ENCODE assay signal across 8 cellular contexts in genomic region chr6:169212897-169213813, GRCh38. TPM values are rescaled to one million over a fixed set of nuclear protein-coding genes. Genes with fewer than 3 reads are reported as not detected.
DNase-seq lines count a peak whose midpoint lies in the region; ATAC-seq and TF ChIP-seq lines count a peak whose summit lies in the region.

No MANE protein-coding gene starts in this region.

- H3K27me3 ChIP-seq in KMS-11 (ENCODE audit: insufficient read depth, low read depth) (no peaks in the 10 kb centered on the region), osteoblast (ENCODE audit: insufficient read depth, low read length) (no peaks in the 10 kb centered on the region)

- no peaks in the 10 kb centered on the region for H3K27me3 Mint-ChIP-seq in activated naive CD8-positive, alpha-beta T cell treated with anti-CD3 and anti-CD28 coated beads for 36 hours

- peak overlapping the region; percentile 68 for H3K4me2 ChIP-seq in KMS-11
- peak overlapping the region; percentile 33 for H3K4me2 ChIP-seq in osteoblast (ENCODE audit: insufficient read depth, low read length)

- peaks cover 5% of the 10 kb centered on the region for H3K4me1 Mint-ChIP-seq in activated naive CD8-positive, alpha-beta T cell treated with anti-CD3 and anti-CD28 coated beads for 36 hours

- H3K4me3 Mint-ChIP-seq in activated naive CD8-positive, alpha-beta T cell treated with anti-CD3 and anti-CD28 coated beads for 36 hours = peak overlapping the region; percentile 75

- peak; percentile 94 for DNase-seq in Daoy (ENCODE audit: low read depth)
- DNase-seq in SKM-1 (lab: John Stamatoyannopoulos, UW; ENCODE audit: unreplicated experiment) = peak; percentile 89
- DNase-seq in activated naive CD8-positive, alpha-beta T cell treated with anti-CD3 and anti-CD28 coated beads for 36 hours = peak; percentile 96
- peak; percentile 81 to 98 (median 94) for DNase-seq in head of caudate nucleus
- peak; percentile 96 for DNase-seq in osteoblast (ENCODE audit: insufficient read length, low spot score, missing footprints)

- H3K9me3 ChIP-seq in osteoblast (ENCODE audit: low read depth, low read length) = no peaks in the 10 kb centered on the region

- H3K36me3 ChIP-seq in KMS-11 (ENCODE audit: insufficient read depth) (no peaks in the 10 kb centered on the region), osteoblast (ENCODE audit: insufficient read depth, low read length) (peaks cover 40% of the 10 kb centered on the region)

- peak overlapping the region; percentile 86 for H2AFZ ChIP-seq in KMS-11 (ENCODE audit: low read depth)
- H2AFZ ChIP-seq in osteoblast (ENCODE audit: low read length) = no peak overlapping the region

- peaks cover 14% of the 10 kb centered on the region for H3K9me3 Mint-ChIP-seq in activated naive CD8-positive, alpha-beta T cell treated with anti-CD3 and anti-CD28 coated beads for 36 hours

- H3K36me3 Mint-ChIP-seq in activated naive CD8-positive, alpha-beta T cell treated with anti-CD3 and anti-CD28 coated beads for 36 hours = peaks cover 20% of the 10 kb centered on the region

- H3K27ac ChIP-seq in KMS-11 = no peak overlapping the region
- peak overlapping the region; percentile 93 for H3K27ac ChIP-seq in osteoblast (ENCODE audit: low read depth, low read length)
- peak overlapping the region; percentile 89 for H3K27ac ChIP-seq in temporal lobe (ENCODE audit: low read depth, low read length)

- ATAC-seq in GM21786 (IDR thresholded peaks at IDR 0.05; ENCODE audit: unreplicated experiment) = peak; percentile 97

- H3K4me1 ChIP-seq in KMS-11 (ENCODE audit: low read depth, poor library complexity, severe bottlenecking) (peaks cover 7% of the 10 kb centered on the region), osteoblast (ENCODE audit: insufficient read depth, low read length) (peaks cover 37% of the 10 kb centered on the region)

- TF ChIP-seq CTCF in KMS-11 (conservative IDR thresholded peaks at IDR 0.05; ENCODE audit: low read depth, low read length) (peak; percentile 35; the same call in 1 of the 2 replicates), osteoblast (IDR thresholded peaks at IDR 0.05; ENCODE audit: extremely low read depth, low read depth, low read length) (peak; percentile 27)

- H4K20me1 ChIP-seq in KMS-11 (ENCODE audit: insufficient read depth) (no peaks in the 10 kb centered on the region), osteoblast (ENCODE audit: insufficient read depth, low read length) (no peaks in the 10 kb centered on the region)

- peak overlapping the region; percentile 82 for H3K27ac Mint-ChIP-seq in activated naive CD8-positive, alpha-beta T cell treated with anti-CD3 and anti-CD28 coated beads for 36 hours

- intact Hi-C loops in head of caudate nucleus (cut with DNase I) = loop anchor here (2.0 kb wide), 1 partner anchor 38 kb away; no protein-coding TSS in a partner anchor

- no peak overlapping the region for H3K4me3 ChIP-seq in KMS-11 (IDR thresholded peaks at IDR 0.05; ENCODE audit: insufficient read depth, low read depth, low read length)
- no peak overlapping the region for H3K4me3 ChIP-seq in osteoblast (ENCODE audit: insufficient read depth, low read length)

- H3K79me2 ChIP-seq in KMS-11 (ENCODE audit: insufficient read depth, low read depth) (no peaks in the 10 kb centered on the region), osteoblast (ENCODE audit: insufficient read depth, low read length) (no peaks in the 10 kb centered on the region)

- peak overlapping the region; percentile 37; the same call in 1 of the 2 replicates for H3K9ac ChIP-seq in KMS-11

RNA-seq across cellular contexts. Expression of gene THBS2, which starts 40.5 kb away (rescaled TPM):
- 12.5 and 16.1 TPM in 2 replicates for total RNA-seq in Daoy (2014; rRNA removed; shearing (Covaris generic))
- not detected for total RNA-seq in activated naive CD8-positive, alpha-beta T cell treated with anti-CD3 and anti-CD28 coated beads for 36 hours
- 1,102 and 1,498 TPM in 2 replicates for total RNA-seq in osteoblast
- 11.3 TPM for total RNA-seq in temporal lobe

Comparison
In these comparisons a context has a peak if more than half of its experiments do, and no peak if none do; other contexts are left out.
1. RNA of gene THBS2, which starts 40.5 kb away (total RNA-seq): 1,102 to 1,498 TPM in osteoblast; 12.5 to 16.1 TPM in Daoy, 11.3 TPM in temporal lobe (single experiment) and not detected in activated naive CD8-positive, alpha-beta T cell treated with anti-CD3 and anti-CD28 coated beads for 36 hours; every median in the first group is over 10 times any median in the second.
2. Peak in every context shown above with its lines, with median percentiles within 50 percentile points of each other: DNase-seq.